Comparison of ENCODE assay signal across 9 cellular contexts in genomic region chr1:204075116-204075636, GRCh38. TPM values are rescaled to one million over a fixed set of nuclear protein-coding genes. Genes with fewer than 3 reads are reported as not detected.
DNase-seq lines count a peak whose midpoint lies in the region; ATAC-seq, FAIRE-seq and TF ChIP-seq lines count a peak whose summit lies in the region.
"Had no signal": no experiment of that assay in that cellular context is flagged by ENCODE, and none has a peak within 500 bp of the region (broad histone marks: within the 10 kb centered on the region; RNA-seq: fewer than 3 reads in every experiment).

No MANE protein-coding gene starts in this region.

- DNase-seq in AG20443 (ENCODE audit: low spot score) (peak; percentile 50), RPMI7951 (ENCODE audit: low read depth) (peak; percentile 13), natural killer cell (no peak), mucosa of gallbladder (ENCODE audit: low spot score) (no peak), NCI-H2107 (lab: John Stamatoyannopoulos, UW) (no peak), GM19239 (ENCODE audit: insufficient read length, low spot score) (no peak), RKO (ENCODE audit: low spot score) (no peak)

- peak overlapping the region; percentile 80 to 93 for H3K27ac ChIP-seq in esophagus (ENCODE audit: low read depth in 2 of 2, low read length in 1 of 2)

- no peaks in the 10 kb centered on the region for H3K9me3 Mint-ChIP-seq in natural killer cell

- H3K4me3 ChIP-seq in esophagus (ENCODE audit: low read depth in 1 of 2, low read length in 2 of 2), result peak overlapping the region; percentile 64 to 79

- H3K36me3 ChIP-seq in esophagus (ENCODE audit: control insufficient read depth in 2 of 2, insufficient read depth in 2 of 2, low read length in 1 of 2), result no peaks in the 10 kb centered on the region

- H3K27me3 Mint-ChIP-seq in natural killer cell (ENCODE audit: low read depth in 2 of 2), result peaks cover 0 to 3% of the 10 kb centered on the region in 2 donors

- FAIRE-seq in GM19239 (lab: Jason Lieb, UNC), result no peak
- FAIRE-seq: TTC549 had no signal

- TF ChIP-seq CTCF in natural killer cell (IDR thresholded peaks at IDR 0.05), result no peak

- intact Hi-C loops in natural killer cell (cut with micrococcal nuclease), result no loop called here

- H3K4me1 Mint-ChIP-seq in natural killer cell, result peaks cover 36 to 42% of the 10 kb centered on the region in 2 donors

- H3K36me3 Mint-ChIP-seq in natural killer cell, result no peaks in the 10 kb centered on the region

- ATAC-seq in natural killer cell, result no peak

- 7% methylated on average over 33 of the region's 33 CpGs for WGBS in esophagus, 2 donors

- H3K27me3 ChIP-seq in esophagus (ENCODE audit: control insufficient read depth in 1 of 2, insufficient read depth in 2 of 2, low read length in 2 of 2), result no peaks in the 10 kb centered on the region

- peak overlapping the region in 1 of 2 donors; percentile 85 for H3K27ac Mint-ChIP-seq in natural killer cell

- peaks cover 5 to 27% of the 10 kb centered on the region in 2 donors for H3K4me1 ChIP-seq in esophagus (ENCODE audit: control insufficient read depth in 2 of 2, insufficient read depth in 2 of 2, low read length in 1 of 2)

- H3K9me3 ChIP-seq in esophagus (ENCODE audit: control insufficient read depth in 2 of 2, insufficient read depth in 1 of 2, low read depth in 1 of 2, low read length in 1 of 2), result no peaks in the 10 kb centered on the region

- peak overlapping the region; percentile 96 for H3K4me3 Mint-ChIP-seq in natural killer cell

RNA-seq across cellular contexts. Expression of gene SOX13, which starts 2.3 kb away (rescaled TPM):
- 4.4 and 7.2 TPM in 2 replicates for total RNA-seq in RPMI7951 (2014; rRNA removed; shearing (Covaris generic))
- 10 to 100 TPM in 1 of 2 donors, 1 to 10 TPM in 1; 6.9 to 10.4 TPM for polyA plus RNA-seq in esophagus
- 10 to 100 TPM; 27.3 to 44.7 (median 41.4) TPM for total RNA-seq in natural killer cell
- 76.3 TPM for total RNA-seq in mucosa of gallbladder

Comparison
In these comparisons a context has a peak if more than half of its experiments do, and no peak if none do; other contexts are left out.
1. DNase-seq: peak in AG20443 (single experiment) and RPMI7951 (single experiment); none in natural killer cell (single experiment), mucosa of gallbladder (single experiment), NCI-H2107 (single experiment), GM19239 (single experiment) and RKO (single experiment).